In the genomic region with DNA sequence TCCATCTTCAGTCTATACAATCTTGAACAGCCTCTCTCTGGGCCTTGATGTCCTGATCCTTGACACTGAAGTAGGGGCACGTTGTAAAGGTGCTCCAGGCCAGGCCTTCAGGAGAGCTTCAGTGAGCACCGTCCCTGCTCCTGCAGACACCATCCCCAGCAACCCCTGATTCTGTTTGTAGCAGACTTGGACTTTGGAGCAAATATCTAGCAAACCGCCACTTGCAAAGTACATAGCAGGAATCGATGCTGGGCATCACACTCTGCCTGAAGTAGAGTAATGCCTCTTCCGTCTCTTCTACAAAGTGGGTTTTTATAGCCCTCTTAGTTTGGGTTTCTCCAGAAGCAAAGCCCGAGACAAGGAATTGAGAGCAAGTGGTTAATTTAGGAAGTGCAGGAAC, we compare ENCODE assay signal across 9 cellular contexts.
"Had no signal": no experiment of that assay in that cellular context is flagged by ENCODE, and none has a peak within 500 bp of the region (broad histone marks: within the 10 kb centered on the region; RNA-seq: fewer than 3 reads in every experiment).

No MANE protein-coding gene starts in this region.

- H2AFZ ChIP-seq: GM23248 had no signal

- ATAC-seq: HCT116 had no signal

- H3K4me1 ChIP-seq: HAP-1 had no signal

- H3K4me3 Mint-ChIP-seq: HFFc6, IgD-negative memory B cell had no signal

- H3K27ac Mint-ChIP-seq: HFFc6, IgD-negative memory B cell had no signal

- H3K9ac ChIP-seq: GM23248 had no signal

- H3K36me3 ChIP-seq: HAP-1 had no signal

- H3K4me3 ChIP-seq: GM23248, HAP-1 had no signal

- DNase-seq: GM23248, GOT3, H7, HFFc6, KBM-7 had no signal

- H3K4me1 Mint-ChIP-seq: IgD-negative memory B cell had no signal

- H3K27ac ChIP-seq: GM23248, HL-60 had no signal

- H3K9me3 ChIP-seq: HAP-1 had no signal

- H3K36me3 Mint-ChIP-seq: IgD-negative memory B cell had no signal

- H3K27me3 Mint-ChIP-seq: IgD-negative memory B cell had no signal
